Comparison of ENCODE assay signal across 13 cellular contexts in the genomic region with DNA sequence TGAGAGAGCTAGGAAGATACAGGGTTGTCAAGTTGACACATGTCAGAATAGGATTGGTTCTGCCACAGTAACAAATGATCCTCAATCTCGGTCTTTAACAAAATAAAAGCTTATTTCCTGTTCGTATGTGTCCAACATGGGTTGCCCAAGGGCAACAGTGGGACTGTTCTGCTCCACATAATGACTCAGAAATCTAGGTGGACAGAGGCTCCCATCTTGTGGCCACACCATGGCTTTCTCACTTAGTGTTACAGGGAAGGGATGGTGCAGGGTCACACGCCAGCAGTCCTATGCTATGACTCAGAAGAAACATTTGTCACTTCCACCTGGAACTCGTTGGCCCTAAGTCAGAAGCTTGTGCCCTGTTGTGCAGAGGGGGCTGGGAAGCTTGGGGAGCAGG.
DNase-seq lines count a peak whose midpoint lies in the region; ATAC-seq and TF ChIP-seq lines count a peak whose summit lies in the region.
"Had no signal": no experiment of that assay in that cellular context is flagged by ENCODE, and none has a peak within 500 bp of the region (broad histone marks: within the 10 kb centered on the region; RNA-seq: fewer than 3 reads in every experiment).

No MANE protein-coding gene starts in this region.

- H4K8ac ChIP-seq in IMR-90 (ENCODE audit: low read depth in 2 of 2, low read length in 2 of 2), result peak overlapping the region in 1 of 2 experiments; percentile 55; a peak in 2 of 4 replicates

- peak overlapping the region; percentile 21; the same call in 1 of the 2 replicates for H3K18ac ChIP-seq in IMR-90 (ENCODE audit: low read depth, low read length)

- no peak overlapping the region for H3K23ac ChIP-seq in IMR-90 (ENCODE audit: low read depth, low read length)

- peak; percentile 52 for TF ChIP-seq RAD21 in IMR-90 (IDR thresholded peaks at IDR 0.05; ENCODE audit: low read length)

- TF ChIP-seq POLR2A in IMR-90 (IDR thresholded peaks at IDR 0.05; ENCODE audit: low read depth, low read length), result no peak
- no peak for TF ChIP-seq POLR2A in tibial nerve (IDR thresholded peaks at IDR 0.05)

- TF ChIP-seq CTCF in IMR-90 (conservative IDR thresholded peaks at IDR 0.05; ENCODE audit: low read depth, low read length), result peak; percentile 44
- TF ChIP-seq CTCF in chondrocyte (IDR thresholded peaks at IDR 0.05), result peak; percentile 46
- TF ChIP-seq CTCF in tibial nerve (IDR thresholded peaks at IDR 0.05), result no peak

- ATAC-seq in IMR-90 (ENCODE audit: low read depth) (peak; percentile 43; the same call in 1 of the 2 replicates), T-helper 17 cell (no peak)

- H2BK20ac ChIP-seq in IMR-90 (ENCODE audit: low read depth, low read length), result peak overlapping the region; percentile 68

- no CpG with 5 or more reads among the region's 4 CpGs for WGBS in IMR-90 (ENCODE audit: extremely low coverage in 2 of 2, insufficient read length in 1 of 2), 2 experiments
- 79 to 90% methylated on average over 4 of the region's 4 CpGs for WGBS in tibial nerve, 2 donors

- H3K27ac Mint-ChIP-seq in chondrocyte (ENCODE audit: unreplicated experiment), result no peak overlapping the region
- H3K27ac Mint-ChIP-seq in T-helper 17 cell, result no peak overlapping the region
- H3K27ac Mint-ChIP-seq: IgD-negative memory B cell; T-helper 2 cell treated with Interferon-gamma antibody and Interleukin-4, amounts not matched to agents 5 μg/mL and 100 μg/mL, for 36 hours had no signal

- no peak overlapping the region for H2BK15ac ChIP-seq in IMR-90 (ENCODE audit: low read depth, low read length)

- peak overlapping the region; percentile 66; the same call in 1 of the 2 replicates for H2AK5ac ChIP-seq in IMR-90 (ENCODE audit: low read depth, low read length)

- H3K27me3 Mint-ChIP-seq in chondrocyte (ENCODE audit: low read depth) (no peaks in the 10 kb centered on the region), T-helper 17 cell (no peaks in the 10 kb centered on the region)
- H3K27me3 Mint-ChIP-seq: IgD-negative memory B cell had no signal

- H3K4me3 Mint-ChIP-seq in chondrocyte (ENCODE audit: unreplicated experiment) (no peak overlapping the region), T-helper 17 cell (no peak overlapping the region)
- H3K4me3 Mint-ChIP-seq: IgD-negative memory B cell; T-helper 2 cell treated with Interferon-gamma antibody and Interleukin-4, amounts not matched to agents 5 μg/mL and 100 μg/mL, for 36 hours had no signal

- in situ Hi-C loops in IMR-90 (cut with MboI; ENCODE audit: low sequenced_read_pairs), result no loop called here

- peak overlapping the region; percentile 48 for H2BK5ac ChIP-seq in IMR-90 (ENCODE audit: low read depth, low read length, poor library complexity, severe bottlenecking)

- peaks cover 4% of the 10 kb centered on the region; the same call in 1 of the 2 replicates for H4K20me1 ChIP-seq in IMR-90 (ENCODE audit: insufficient read depth, low read length)

- H3K4me3 ChIP-seq in IMR-90 (ENCODE audit: insufficient read depth, low read depth, low read length) (no peak overlapping the region), tibial nerve (no peak overlapping the region)
- H3K4me3 ChIP-seq: suprapubic skin had no signal

- no peak overlapping the region for H3K9ac ChIP-seq in IMR-90 (ENCODE audit: low read depth, low read length)

- H2AFZ ChIP-seq in IMR-90 (replicated peaks; ENCODE audit: low read length, poor library complexity), result peak overlapping the region; percentile 9

- peak; percentile 84 for DNase-seq in EH (ENCODE audit: low read depth)
- peak; percentile 75 for DNase-seq in IMR-90
- no peak for DNase-seq in chondrocyte (ENCODE audit: low spot score)
- peak; percentile 94 for DNase-seq in myocyte (ENCODE audit: low read depth)
- DNase-seq in tibial nerve (ENCODE audit: low spot score in 2 of 2), result no peak
- DNase-seq in iPS-NIHi11 (ENCODE audit: low spot score), result no peak
- DNase-seq in T-helper 17 cell, result no peak
- DNase-seq: hypothalamus; NCI-H446; stimulated activated CD4-positive, alpha-beta T cell treated with anti-CD3 and anti-CD28 coated beads, Interleukin-2, amount 100 ng/mL, for 48 hours had no signal

- no peaks in the 10 kb centered on the region for H3K9me3 Mint-ChIP-seq in chondrocyte (ENCODE audit: low read depth)
- H3K9me3 Mint-ChIP-seq: T-helper 2 cell treated with Interferon-gamma antibody and Interleukin-4, amounts not matched to agents 5 μg/mL and 100 μg/mL, for 36 hours had no signal

- H3K4ac ChIP-seq in IMR-90 (ENCODE audit: low read depth, low read length), result peak overlapping the region; percentile 71; the same call in 1 of the 2 replicates

- intact Hi-C loops in IMR-90 (cut with micrococcal nuclease), result loop anchor here (2.0 to 5.0 kb wide), 2 partner anchors 114 to 247 kb away; no protein-coding TSS in a partner anchor

- no peak for TF ChIP-seq EP300 in tibial nerve (IDR thresholded peaks at IDR 0.05)

- no peak overlapping the region; the same call in 1 of the 2 replicates for H4K5ac ChIP-seq in IMR-90 (ENCODE audit: low read depth, low read length)

- H3K9me3 ChIP-seq in IMR-90 (ENCODE audit: control insufficient read depth, insufficient read depth, low read length), result no peaks in the 10 kb centered on the region
- H3K9me3 ChIP-seq in tibial nerve, result no peaks in the 10 kb centered on the region
- H3K9me3 ChIP-seq in T-helper 17 cell (ENCODE audit: control insufficient read depth, low read length, poor library complexity, severe bottlenecking), result no peaks in the 10 kb centered on the region
- H3K9me3 ChIP-seq: suprapubic skin had no signal

- dilution Hi-C loops in IMR-90 (cut with HindIII; ENCODE audit: low sequenced_read_pairs, unreplicated experiment), result no loop called here

- H3K14ac ChIP-seq in IMR-90 (replicated peaks; ENCODE audit: low read depth, low read length), result peak overlapping the region; percentile 70; the same call in 1 of the 2 replicates

- H3K4me1 Mint-ChIP-seq in chondrocyte (ENCODE audit: low read depth) (peaks cover 12% of the 10 kb centered on the region), T-helper 17 cell (peaks cover 5% of the 10 kb centered on the region)

- H3K27ac ChIP-seq in IMR-90 (ENCODE audit: insufficient read depth, low read length) (no peak overlapping the region), tibial nerve (no peak overlapping the region)
- H3K27ac ChIP-seq: suprapubic skin had no signal

- peaks cover 0 to 22% of the 10 kb centered on the region in 2 experiments; a peak in 2 of 4 replicates for H3K79me1 ChIP-seq in IMR-90 (ENCODE audit: low read depth in 1 of 2, low read length in 2 of 2)

- H3K36me3 ChIP-seq in IMR-90 (ENCODE audit: control insufficient read depth, insufficient read depth, low read length) (no peaks in the 10 kb centered on the region), tibial nerve (no peaks in the 10 kb centered on the region)
- H3K36me3 ChIP-seq: suprapubic skin had no signal

- no TSS peak for BruUV-seq in IMR-90 (replicated peaks; lab: Mats Ljungman, UMichigan)

- H2AK9ac ChIP-seq in IMR-90 (replicated peaks; ENCODE audit: low read depth, low read length, poor library complexity), result peak overlapping the region; percentile 51

- H2BK120ac ChIP-seq in IMR-90 (ENCODE audit: low read depth, low read length), result peak overlapping the region; percentile 66

- H3K4me2 ChIP-seq in IMR-90 (ENCODE audit: low read depth, low read length), result no peak overlapping the region

- peaks cover 31% of the 10 kb centered on the region for H3K9me1 ChIP-seq in IMR-90 (ENCODE audit: insufficient read depth, low read length)

- H3K4me1 ChIP-seq in IMR-90 (ENCODE audit: control insufficient read depth, insufficient read depth, low read length) (peaks cover 15% of the 10 kb centered on the region), tibial nerve (peaks cover 0 to 21% (median 0%) of the 10 kb centered on the region in 4 donors)

- CTCF ChIA-PET in IMR-90 (lab: Yijun Ruan, JAX), result interaction anchor here (0.8 to 1.5 kb wide), 3 partner anchors 9 to 246 kb away, joined by 3 to 9 read pairs (median 4); no protein-coding TSS in a partner anchor

- H3K27me3 ChIP-seq in IMR-90 (ENCODE audit: control insufficient read depth, insufficient read depth, low read length) (no peaks in the 10 kb centered on the region), tibial nerve (no peaks in the 10 kb centered on the region)
- H3K27me3 ChIP-seq: suprapubic skin had no signal

- no peak overlapping the region for H4K91ac ChIP-seq in IMR-90 (ENCODE audit: insufficient read depth, low read depth, low read length)

- POLR2A ChIA-PET in IMR-90 (lab: Charles Lee; ENCODE audit: unreplicated experiment), result no interaction called here

- no peaks in the 10 kb centered on the region for H3K36me3 Mint-ChIP-seq in chondrocyte (ENCODE audit: low read depth)
- peaks cover 2% of the 10 kb centered on the region for H3K36me3 Mint-ChIP-seq in T-helper 17 cell (ENCODE audit: low read depth)
- H3K36me3 Mint-ChIP-seq: IgD-negative memory B cell had no signal

- H3K56ac ChIP-seq in IMR-90 (ENCODE audit: extremely low read depth, insufficient read depth, low read length), result no peak overlapping the region

TF ChIP-seq in IMR-90, 13 proteins besides CTCF, POLR2A, EP300 and RAD21:
- TF ChIP-seq SMC3 (IDR thresholded peaks at IDR 0.05; ENCODE audit: low read depth, low read length), result peak; percentile 28; the same call in 1 of the 2 replicates
- peak; percentile 32; the same call in 1 of the 2 replicates for TF ChIP-seq CEBPB (IDR thresholded peaks at IDR 0.05; ENCODE audit: low read depth, low read length)
- TF ChIP-seq MAZ (IDR thresholded peaks at IDR 0.05; ENCODE audit: borderline replicate concordance, low read depth, low read length), result no peak
- TF ChIP-seq FOS (IDR thresholded peaks at IDR 0.05; ENCODE audit: low read depth, low read length), result peak; percentile 31; the same call in 1 of the 2 replicates

Comparison
In these comparisons a context has a peak if more than half of its experiments do, and no peak if none do; other contexts are left out.
1. DNase-seq: peak in EH (single experiment), IMR-90 (single experiment) and myocyte (single experiment); none in chondrocyte (single experiment), tibial nerve (0 of 2), iPS-NIHi11 (single experiment) and T-helper 17 cell (0 of 3).
2. CTCF ChIP-seq: peak in IMR-90 (single experiment) and chondrocyte (single experiment); none in tibial nerve (0 of 5).